In the genomic region with DNA sequence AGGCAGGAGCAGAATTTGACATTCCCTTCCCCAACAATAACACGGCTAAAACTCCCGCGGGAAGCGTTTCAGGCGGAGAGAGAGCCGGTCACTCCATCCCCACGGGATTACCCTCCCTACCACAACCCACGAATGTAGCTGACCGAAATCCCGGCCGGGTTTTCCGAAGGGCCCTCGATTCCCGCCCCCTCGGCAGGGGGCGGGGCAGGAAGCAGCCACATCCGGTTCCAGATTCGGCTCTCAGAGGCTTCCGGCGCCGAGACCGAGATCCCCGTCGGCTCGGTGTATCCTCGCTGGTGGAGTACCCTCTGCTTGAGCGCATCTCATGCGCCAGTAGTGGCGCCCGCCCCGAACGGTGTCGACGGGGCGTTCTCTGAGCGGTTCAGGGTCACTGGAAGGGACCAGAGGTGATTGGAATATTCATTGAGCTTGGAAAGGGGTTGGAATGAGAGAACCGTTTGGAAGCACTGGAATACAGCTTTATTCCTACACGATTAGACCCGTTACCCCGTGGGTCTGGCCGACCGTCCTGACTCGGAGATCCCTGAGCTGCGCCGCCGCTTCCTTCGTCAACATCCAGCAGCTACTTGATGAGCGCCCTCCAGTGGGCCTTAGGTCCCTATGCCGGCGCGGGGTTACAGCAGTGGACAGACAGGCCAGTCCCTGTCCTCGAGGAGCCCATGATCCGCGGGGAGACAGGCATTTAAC, we compare ENCODE assay signal across 1 cellular context.
TF ChIP-seq lines count a peak whose summit lies in the region.

No MANE protein-coding gene starts in this region.

TF ChIP-seq in HepG2, 621 proteins besides CTCF, POLR2A, EP300 and RAD21 (continued from another document and continues in another):
- TF ChIP-seq, protein P1, sequence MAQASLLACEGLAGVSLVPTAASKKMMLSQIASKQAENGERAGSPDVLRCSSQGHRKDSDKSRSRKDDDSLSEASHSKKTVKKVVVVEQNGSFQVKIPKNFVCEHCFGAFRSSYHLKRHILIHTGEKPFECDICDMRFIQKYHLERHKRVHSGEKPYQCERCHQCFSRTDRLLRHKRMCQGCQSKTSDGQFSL (CRISPR knock-in tag; IDR thresholded peaks at IDR 0.05), result no peak; the same call in 1 of the 2 replicates
- TF ChIP-seq CEBPB (IDR thresholded peaks at IDR 0.05; ENCODE audit: borderline replicate concordance, low read depth, low read length), result no peak
- TF ChIP-seq HDAC2 (CRISPR knock-in tag; IDR thresholded peaks at IDR 0.05), result peak; percentile 83
- TF ChIP-seq HIC2 (CRISPR knock-in tag; IDR thresholded peaks at IDR 0.05; ENCODE audit: low read depth), result no peak
- TF ChIP-seq POGZ (CRISPR knock-in tag; IDR thresholded peaks at IDR 0.05), result peak; percentile 78
- peak; percentile 32 for TF ChIP-seq PITX1 (CRISPR knock-in tag; IDR thresholded peaks at IDR 0.05)
- TF ChIP-seq ZNF839 (CRISPR knock-in tag; IDR thresholded peaks at IDR 0.05; ENCODE audit: borderline replicate concordance), result 0 out of 2 replicates have a peak, but pooled peaks have one; percentile 33
- TF ChIP-seq GTF3A (CRISPR knock-in tag; conservative IDR thresholded peaks at IDR 0.05), result peak; percentile 61; the same call in 1 of the 2 replicates
- TF ChIP-seq, protein P2, sequence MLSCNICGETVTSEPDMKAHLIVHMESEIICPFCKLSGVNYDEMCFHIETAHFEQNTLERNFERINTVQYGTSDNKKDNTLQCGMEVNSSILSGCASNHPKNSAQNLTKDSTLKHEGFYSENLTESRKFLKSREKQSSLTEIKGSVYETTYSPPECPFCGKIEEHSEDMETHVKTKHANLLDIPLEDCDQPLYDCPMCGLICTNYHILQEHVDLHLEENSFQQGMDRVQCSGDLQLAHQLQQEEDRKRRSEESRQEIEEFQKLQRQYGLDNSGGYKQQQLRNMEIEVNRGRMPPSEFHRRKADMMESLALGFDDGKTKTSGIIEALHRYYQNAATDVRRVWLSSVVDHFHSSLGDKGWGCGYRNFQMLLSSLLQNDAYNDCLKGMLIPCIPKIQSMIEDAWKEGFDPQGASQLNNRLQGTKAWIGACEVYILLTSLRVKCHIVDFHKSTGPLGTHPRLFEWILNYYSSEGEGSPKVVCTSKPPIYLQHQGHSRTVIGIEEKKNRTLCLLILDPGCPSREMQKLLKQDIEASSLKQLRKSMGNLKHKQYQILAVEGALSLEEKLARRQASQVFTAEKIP (CRISPR knock-in tag; IDR thresholded peaks at IDR 0.05; ENCODE audit: borderline replicate concordance), result no peak
- no peak; the same call in 1 of the 2 replicates for TF ChIP-seq ZNF547 (CRISPR knock-in tag; IDR thresholded peaks at IDR 0.05)
- TF ChIP-seq ASH2L (IDR thresholded peaks at IDR 0.05; ENCODE audit: insufficient read length, low read depth, low read length), result peak; percentile 93
- TF ChIP-seq RNF2 (conservative IDR thresholded peaks at IDR 0.05; ENCODE audit: low read depth), result no peak
- peak; percentile 69 for TF ChIP-seq FOXA3 (CRISPR knock-in tag; IDR thresholded peaks at IDR 0.05)
- TF ChIP-seq PCBP1 (IDR thresholded peaks at IDR 0.05; ENCODE audit: borderline replicate concordance, low read depth, low read length), result peak; percentile 61; the same call in 1 of the 2 replicates
- no peak for TF ChIP-seq PRPF4 (IDR thresholded peaks at IDR 0.05; ENCODE audit: low read depth, low read length, poor library complexity, severe bottlenecking)
- TF ChIP-seq, protein P3, sequence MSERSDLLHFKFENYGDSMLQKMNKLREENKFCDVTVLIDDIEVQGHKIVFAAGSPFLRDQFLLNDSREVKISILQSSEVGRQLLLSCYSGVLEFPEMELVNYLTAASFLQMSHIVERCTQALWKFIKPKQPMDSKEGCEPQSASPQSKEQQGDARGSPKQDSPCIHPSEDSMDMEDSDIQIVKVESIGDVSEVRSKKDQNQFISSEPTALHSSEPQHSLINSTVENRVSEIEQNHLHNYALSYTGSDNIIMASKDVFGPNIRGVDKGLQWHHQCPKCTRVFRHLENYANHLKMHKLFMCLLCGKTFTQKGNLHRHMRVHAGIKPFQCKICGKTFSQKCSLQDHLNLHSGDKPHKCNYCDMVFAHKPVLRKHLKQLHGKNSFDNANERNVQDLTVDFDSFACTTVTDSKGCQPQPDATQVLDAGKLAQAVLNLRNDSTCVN (CRISPR knock-in tag; IDR thresholded peaks at IDR 0.05; ENCODE audit: borderline replicate concordance), result peak; percentile 64
- peak; percentile 88 for TF ChIP-seq XRCC5 (optimal IDR thresholded peaks at IDR 0.05; ENCODE audit: low read length)
- no peak; the same call in 1 of the 2 replicates for TF ChIP-seq ADNP (CRISPR knock-in tag; IDR thresholded peaks at IDR 0.05)
- TF ChIP-seq TEF (CRISPR knock-in tag; IDR thresholded peaks at IDR 0.05), result no peak
- no peak for TF ChIP-seq NR2F6 (IDR thresholded peaks at IDR 0.05)
- peak; percentile 35; the same call in 1 of the 2 replicates for TF ChIP-seq NR2F6 (CRISPR knock-in tag; IDR thresholded peaks at IDR 0.05)
- TF ChIP-seq ZNF724P (CRISPR knock-in tag; IDR thresholded peaks at IDR 0.05; ENCODE audit: borderline replicate concordance), result 0 out of 2 replicates have a peak, but pooled peaks have one; percentile 8
- peak; percentile 91 for TF ChIP-seq ZNF574 (CRISPR knock-in tag; IDR thresholded peaks at IDR 0.05)
- TF ChIP-seq KLF12 (CRISPR knock-in tag; IDR thresholded peaks at IDR 0.05; ENCODE audit: borderline replicate concordance), result peak; percentile 37; the same call in 1 of the 2 replicates
- TF ChIP-seq ATRX (CRISPR knock-in tag; IDR thresholded peaks at IDR 0.05; ENCODE audit: borderline replicate concordance), result no peak
- no peak for TF ChIP-seq CBX2 (IDR thresholded peaks at IDR 0.05; ENCODE audit: low read depth, low read length)
- peak; percentile 68; the same call in 1 of the 2 replicates for TF ChIP-seq CBX2 (CRISPR knock-in tag; IDR thresholded peaks at IDR 0.05; ENCODE audit: low read depth)
- peak; percentile 0 to 33; a peak in 1 of 4 replicates for TF ChIP-seq NR2F1 (CRISPR knock-in tag; IDR thresholded peaks at IDR 0.05)
- TF ChIP-seq HMGA1 (CRISPR knock-in tag; conservative IDR thresholded peaks at IDR 0.05), result no peak
- TF ChIP-seq ZSCAN20 (CRISPR knock-in tag; IDR thresholded peaks at IDR 0.05; ENCODE audit: borderline replicate concordance), result peak; percentile 53
- TF ChIP-seq, protein P4, sequence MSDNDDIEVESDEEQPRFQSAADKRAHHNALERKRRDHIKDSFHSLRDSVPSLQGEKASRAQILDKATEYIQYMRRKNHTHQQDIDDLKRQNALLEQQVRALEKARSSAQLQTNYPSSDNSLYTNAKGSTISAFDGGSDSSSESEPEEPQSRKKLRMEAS (IDR thresholded peaks at IDR 0.05), result peak; percentile 68
- peak; percentile 34 for TF ChIP-seq RFXANK (CRISPR knock-in tag; IDR thresholded peaks at IDR 0.05)
- no peak; the same call in 1 of the 2 replicates for TF ChIP-seq IRF9 (CRISPR knock-in tag; IDR thresholded peaks at IDR 0.05; ENCODE audit: borderline replicate concordance)
- TF ChIP-seq FIP1L1 (IDR thresholded peaks at IDR 0.05; ENCODE audit: borderline replicate concordance, insufficient read depth, low read depth, low read length), result peak; percentile 99
- no peak for TF ChIP-seq SIX1 (CRISPR knock-in tag; IDR thresholded peaks at IDR 0.05; ENCODE audit: borderline replicate concordance)
- TF ChIP-seq RELA (CRISPR knock-in tag; IDR thresholded peaks at IDR 0.05), result no peak
- TF ChIP-seq AGO1 (IDR thresholded peaks at IDR 0.05; ENCODE audit: low read depth, low read length, poor library complexity, severe bottlenecking), result peak; percentile 99
- no peak; the same call in 1 of the 2 replicates for TF ChIP-seq ATF6 (CRISPR knock-in tag; conservative IDR thresholded peaks at IDR 0.05)
- no peak; the same call in 1 of the 2 replicates for TF ChIP-seq ZNF552 (CRISPR knock-in tag; IDR thresholded peaks at IDR 0.05; ENCODE audit: borderline replicate concordance)
- peak; percentile 40 for TF ChIP-seq ZBTB14 (CRISPR knock-in tag; IDR thresholded peaks at IDR 0.05)
- TF ChIP-seq TAF15 (IDR thresholded peaks at IDR 0.05; ENCODE audit: low read depth, low read length, poor library complexity, severe bottlenecking), result no peak
- TF ChIP-seq, protein P5, sequence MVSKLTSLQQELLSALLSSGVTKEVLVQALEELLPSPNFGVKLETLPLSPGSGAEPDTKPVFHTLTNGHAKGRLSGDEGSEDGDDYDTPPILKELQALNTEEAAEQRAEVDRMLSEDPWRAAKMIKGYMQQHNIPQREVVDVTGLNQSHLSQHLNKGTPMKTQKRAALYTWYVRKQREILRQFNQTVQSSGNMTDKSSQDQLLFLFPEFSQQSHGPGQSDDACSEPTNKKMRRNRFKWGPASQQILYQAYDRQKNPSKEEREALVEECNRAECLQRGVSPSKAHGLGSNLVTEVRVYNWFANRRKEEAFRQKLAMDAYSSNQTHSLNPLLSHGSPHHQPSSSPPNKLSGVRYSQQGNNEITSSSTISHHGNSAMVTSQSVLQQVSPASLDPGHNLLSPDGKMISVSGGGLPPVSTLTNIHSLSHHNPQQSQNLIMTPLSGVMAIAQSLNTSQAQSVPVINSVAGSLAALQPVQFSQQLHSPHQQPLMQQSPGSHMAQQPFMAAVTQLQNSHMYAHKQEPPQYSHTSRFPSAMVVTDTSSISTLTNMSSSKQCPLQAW (CRISPR knock-in tag; IDR thresholded peaks at IDR 0.05), result peak; percentile 60; the same call in 1 of the 2 replicates
- TF ChIP-seq TRIM24 (CRISPR knock-in tag; IDR thresholded peaks at IDR 0.05), result no peak
- TF ChIP-seq ZNF670 (CRISPR knock-in tag; IDR thresholded peaks at IDR 0.05; ENCODE audit: borderline replicate concordance), result peak; percentile 87; the same call in 1 of the 2 replicates
- TF ChIP-seq ZNF432 (CRISPR knock-in tag; IDR thresholded peaks at IDR 0.05; ENCODE audit: borderline replicate concordance), result no peak
- TF ChIP-seq ELF3 (CRISPR knock-in tag; IDR thresholded peaks at IDR 0.05), result peak; percentile 82
- no peak; the same call in 1 of the 2 replicates for TF ChIP-seq ZNF460 (CRISPR knock-in tag; IDR thresholded peaks at IDR 0.05; ENCODE audit: borderline replicate concordance)
- no peak for TF ChIP-seq NBN (conservative IDR thresholded peaks at IDR 0.05)
